ENCODE assay signal across 14 cellular contexts in the genomic region with DNA sequence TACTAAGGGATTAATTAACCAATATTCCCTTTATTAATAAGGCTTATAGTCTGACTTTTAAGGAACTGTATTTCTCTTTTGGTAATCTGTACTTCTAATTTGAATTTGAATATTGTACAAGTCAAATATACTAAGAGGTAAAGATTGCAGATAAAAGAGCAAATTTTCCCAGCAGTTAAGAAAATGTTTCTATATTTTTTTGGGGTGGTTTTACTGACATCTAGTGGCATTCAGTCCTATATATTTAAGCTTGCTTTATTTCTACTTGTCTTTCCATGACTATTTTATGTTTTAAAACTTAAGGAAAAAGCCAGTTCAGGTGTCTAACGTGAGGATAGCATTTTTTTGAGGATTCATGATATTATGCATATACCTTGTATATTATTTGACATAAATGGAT.
DNase-seq lines count a peak whose midpoint lies in the region; FAIRE-seq and TF ChIP-seq lines count a peak whose summit lies in the region.
"Had no signal": no experiment of that assay in that cellular context is flagged by ENCODE, and none has a peak within 500 bp of the region (broad histone marks: within the 10 kb centered on the region; RNA-seq: fewer than 3 reads in every experiment).

No MANE protein-coding gene starts in this region.

- H3K79me2 ChIP-seq in SU-DHL-6 (ENCODE audit: insufficient read depth, low read length): no peaks in the 10 kb centered on the region

- H3F3A ChIP-seq in SU-DHL-6 (ENCODE audit: insufficient read depth): no peaks in the 10 kb centered on the region

- H3K4me3 ChIP-seq in SU-DHL-6 (ENCODE audit: insufficient read depth, low read length, poor library complexity, severe bottlenecking): no peak overlapping the region

- TF ChIP-seq CTCF in SU-DHL-6 (IDR thresholded peaks at IDR 0.05; ENCODE audit: insufficient read depth, low read length, poor library complexity, severe bottlenecking): peak; percentile 23

- no peak overlapping the region for H3K9ac ChIP-seq in SU-DHL-6 (ENCODE audit: low read length)

- H4K20me1 ChIP-seq in SU-DHL-6 (ENCODE audit: low read depth, low read length): no peaks in the 10 kb centered on the region

- FAIRE-seq in A204.1 (lab: Jason Lieb, UNC) (peak; percentile 88), G401.6 (lab: Jason Lieb, UNC) (peak; percentile 94)
- FAIRE-seq: islet of Langerhans had no signal

- H3K9me3 ChIP-seq in SU-DHL-6 (ENCODE audit: insufficient read depth, low read length): no peaks in the 10 kb centered on the region

- no peaks in the 10 kb centered on the region for H3K36me3 ChIP-seq in SU-DHL-6 (ENCODE audit: low read length)

- H2AFZ ChIP-seq in SU-DHL-6 (ENCODE audit: low read depth, low read length, severe bottlenecking): no peak overlapping the region

- no peaks in the 10 kb centered on the region for H3K9me2 ChIP-seq in SU-DHL-6 (replicated peaks; ENCODE audit: insufficient read depth, low read length)

- no peak overlapping the region for H3K4me2 ChIP-seq in SU-DHL-6 (ENCODE audit: low read depth, low read length, poor library complexity, severe bottlenecking)

- DNase-seq in hepatic stellate cell (ENCODE audit: low spot score): peak; percentile 5
- no peak for DNase-seq in NCI-H748 (lab: John Stamatoyannopoulos, UW; ENCODE audit: unreplicated experiment)
- DNase-seq in medulla oblongata (ENCODE audit: extremely low spot score): no peak
- DNase-seq in stimulated activated naive CD4-positive, alpha-beta T cell (lab: John Stamatoyannopoulos, UW): no peak
- no peak for DNase-seq in activated CD4-positive, alpha-beta T cell treated with anti-CD3 and anti-CD28 coated beads for 48 hours
- DNase-seq: activated T-cell treated with anti-CD3 and anti-CD28 coated beads, Interleukin-2, amount 50 U/mL, for 48 hours; NCI-H146; NCI-H526 treated with DMSO at 0.1 percent for 48 hours; retina; stimulated activated CD4-positive, alpha-beta T cell treated with anti-CD3 and anti-CD28 coated beads, Interleukin-4, amount 100 ng/mL, for 4 hours had no signal

- no peak overlapping the region for H3K27ac ChIP-seq in SU-DHL-6 (ENCODE audit: low read depth, low read length)

- no peaks in the 10 kb centered on the region for H3K27me3 ChIP-seq in SU-DHL-6 (ENCODE audit: low read length)
